In genomic region chr9:35907732-35908483, GRCh38 we compare ENCODE assay signal across 9 cellular contexts. TPM values are rescaled to one million over a fixed set of nuclear protein-coding genes. Genes with fewer than 3 reads are reported as not detected.
DNase-seq lines count a peak whose midpoint lies in the region; ATAC-seq and TF ChIP-seq lines count a peak whose summit lies in the region.
"Had no signal": no experiment of that assay in that cellular context is flagged by ENCODE, and none has a peak within 500 bp of the region (broad histone marks: within the 10 kb centered on the region; RNA-seq: fewer than 3 reads in every experiment).

No MANE protein-coding gene starts in this region.

- H3K4me1 Mint-ChIP-seq in stimulated activated effector memory CD8-positive, alpha-beta T cell treated with anti-CD3 and anti-CD28 coated beads, Interleukin-12 subunit alpha, Interleukin-12 subunit beta, amount 100 ng/mL, for 72 hours = peaks cover 22% of the 10 kb centered on the region
- H3K4me1 Mint-ChIP-seq in stimulated activated memory B cell treated with anti-CD40 and anti-IgM and Interleukin-4, amounts not matched to agents 10 μg/mL and 1 μg/mL and 100 μg/mL, for 72 hours = peaks cover 11% of the 10 kb centered on the region

- H3K4me1 ChIP-seq in breast epithelium = peaks cover 47 to 65% of the 10 kb centered on the region in 2 donors

- H3K36me3 Mint-ChIP-seq in stimulated activated effector memory CD8-positive, alpha-beta T cell treated with anti-CD3 and anti-CD28 coated beads, Interleukin-12 subunit alpha, Interleukin-12 subunit beta, amount 100 ng/mL, for 72 hours = no peaks in the 10 kb centered on the region
- no peaks in the 10 kb centered on the region for H3K36me3 Mint-ChIP-seq in stimulated activated memory B cell treated with anti-CD40 and anti-IgM and Interleukin-4, amounts not matched to agents 10 μg/mL and 1 μg/mL and 100 μg/mL, for 72 hours

- peak overlapping the region; percentile 43 to 62 (median 47) for H3K4me3 ChIP-seq in breast epithelium

- no peaks in the 10 kb centered on the region for H3K9me3 ChIP-seq in breast epithelium

- ATAC-seq in stimulated activated effector memory CD8-positive, alpha-beta T cell treated with anti-CD3 and anti-CD28 coated beads, Interleukin-12 subunit alpha, Interleukin-12 subunit beta, amount 100 ng/mL, for 72 hours = no peak
- ATAC-seq in stimulated activated memory B cell treated with anti-CD40 and anti-IgM and Interleukin-4, amounts not matched to agents 10 μg/mL and 1 μg/mL and 100 μg/mL, for 72 hours = no peak
- no peak for ATAC-seq in HG02571 (IDR thresholded peaks at IDR 0.05; ENCODE audit: unreplicated experiment)

- intact Hi-C loops in breast epithelium (cut with DNase I; ENCODE audit: low total_unique reads) = no loop called here

- H3K36me3 ChIP-seq in breast epithelium = no peaks in the 10 kb centered on the region

- peak overlapping the region; percentile 95 to 100 for H3K27ac ChIP-seq in breast epithelium
- H3K27ac ChIP-seq: 22Rv1 had no signal

- peaks cover 43% of the 10 kb centered on the region for H3K27me3 Mint-ChIP-seq in stimulated activated memory B cell treated with anti-CD40 and anti-IgM and Interleukin-4, amounts not matched to agents 10 μg/mL and 1 μg/mL and 100 μg/mL, for 72 hours

- no peak for TF ChIP-seq POLR2A in breast epithelium (IDR thresholded peaks at IDR 0.05)

- H3K9me3 Mint-ChIP-seq in stimulated activated effector memory CD8-positive, alpha-beta T cell treated with anti-CD3 and anti-CD28 coated beads, Interleukin-12 subunit alpha, Interleukin-12 subunit beta, amount 100 ng/mL, for 72 hours = no peaks in the 10 kb centered on the region
- H3K9me3 Mint-ChIP-seq in stimulated activated memory B cell treated with anti-CD40 and anti-IgM and Interleukin-4, amounts not matched to agents 10 μg/mL and 1 μg/mL and 100 μg/mL, for 72 hours = no peaks in the 10 kb centered on the region

- no peak overlapping the region for H3K4me3 Mint-ChIP-seq in stimulated activated effector memory CD8-positive, alpha-beta T cell treated with anti-CD3 and anti-CD28 coated beads, Interleukin-12 subunit alpha, Interleukin-12 subunit beta, amount 100 ng/mL, for 72 hours
- H3K4me3 Mint-ChIP-seq in stimulated activated memory B cell treated with anti-CD40 and anti-IgM and Interleukin-4, amounts not matched to agents 10 μg/mL and 1 μg/mL and 100 μg/mL, for 72 hours = no peak overlapping the region

- TF ChIP-seq CTCF in breast epithelium (IDR thresholded peaks at IDR 0.05) = no peak

- peak; percentile 51 for DNase-seq in DMS53 (lab: John Stamatoyannopoulos, UW)
- no peak for DNase-seq in DMS53 treated with DMSO at 0.1 percent for 48 hours (lab: John Stamatoyannopoulos, UW; ENCODE audit: unreplicated experiment)
- peak; percentile 74 for DNase-seq in NCI-H226
- peak in 1 of 2 donors; percentile 76 for DNase-seq in breast epithelium (ENCODE audit: low spot score in 2 of 2)
- DNase-seq in iris pigment epithelial cell (ENCODE audit: low read depth) = peak; percentile 59
- peak in 1 of 2 donors; percentile 32 for DNase-seq in stimulated activated effector memory CD8-positive, alpha-beta T cell treated with anti-CD3 and anti-CD28 coated beads, Interleukin-12 subunit alpha, Interleukin-12 subunit beta, amount 100 ng/mL, for 72 hours (ENCODE audit: low spot score in 2 of 2)

- H3K27ac Mint-ChIP-seq in stimulated activated effector memory CD8-positive, alpha-beta T cell treated with anti-CD3 and anti-CD28 coated beads, Interleukin-12 subunit alpha, Interleukin-12 subunit beta, amount 100 ng/mL, for 72 hours = peak overlapping the region; percentile 59
- no peak overlapping the region for H3K27ac Mint-ChIP-seq in stimulated activated memory B cell treated with anti-CD40 and anti-IgM and Interleukin-4, amounts not matched to agents 10 μg/mL and 1 μg/mL and 100 μg/mL, for 72 hours

- H3K27me3 ChIP-seq in breast epithelium = no peaks in the 10 kb centered on the region

RNA-seq across cellular contexts. Expression of gene SPAAR, which starts 1.4 kb away (rescaled TPM):
- 10 to 100 TPM in 1 of 3 donors, 1 to 10 TPM in 2; 4.8 to 13.4 (median 8.6) TPM for total RNA-seq in breast epithelium

RNA-seq across cellular contexts. Expression of gene HRCT1, which starts 1.9 kb away (rescaled TPM):
- 10 to 100 TPM in 2 of 3 donors, 1 to 10 TPM in 1; 3.4 to 16.0 (median 12.8) TPM for total RNA-seq in breast epithelium

RNA-seq across cellular contexts. Expression of gene OR13J1, which starts 37.7 kb away (rescaled TPM):
- not detected for total RNA-seq in breast epithelium

RNA-seq across cellular contexts. Expression of gene OR2S2, which starts 50.0 kb away (rescaled TPM):
- total RNA-seq in breast epithelium = not detected
